21 cellular contexts compared by ENCODE assay signal in the genomic region with DNA sequence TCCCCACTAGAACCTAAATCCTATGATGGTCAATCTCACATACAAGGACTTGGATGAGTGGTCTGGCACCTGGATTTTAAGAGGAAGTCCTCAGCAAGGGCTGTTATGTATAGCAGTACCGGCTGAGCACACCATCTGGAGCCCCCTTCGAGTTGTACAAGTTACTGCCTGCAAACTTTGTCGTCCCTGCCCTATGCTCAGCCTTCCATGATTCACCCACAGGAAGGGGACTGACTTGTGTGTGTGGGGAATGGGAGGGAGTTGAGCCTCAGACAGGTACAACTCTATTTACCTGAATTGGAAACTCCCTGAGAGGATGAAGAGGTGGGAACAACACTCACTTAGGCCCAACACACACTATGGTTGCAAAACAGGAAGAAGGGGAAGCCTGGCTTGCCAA.
A peak's percentile ranks its signal among the peaks of the same experiment; 100 is the strongest.
DNase-seq lines count a peak whose midpoint lies in the region; ATAC-seq, FAIRE-seq and TF ChIP-seq lines count a peak whose summit lies in the region.
"Had no signal": no experiment of that assay in that cellular context is flagged by ENCODE, and none has a peak within 500 bp of the region (broad histone marks: within the 10 kb centered on the region; RNA-seq: fewer than 3 reads in every experiment).

No MANE protein-coding gene starts in this region.

- no peak overlapping the region for H2BK12ac ChIP-seq in trophoblast cell (ENCODE audit: low read length)

- H3K4me3 ChIP-seq in bronchial epithelial cell (ENCODE audit: low read depth, low read length), result no peak overlapping the region
- H3K4me3 ChIP-seq in trophoblast cell (ENCODE audit: low read depth, low read length), result no peak overlapping the region
- no peak overlapping the region for H3K4me3 ChIP-seq in pancreas
- H3K4me3 ChIP-seq: HAP-1 had no signal

- no CpG with 5 or more reads among the region's 3 CpGs for WGBS in trophoblast cell (ENCODE audit: extremely low coverage, insufficient coverage, insufficient read length)
- 83 to 84% methylated on average over 3 of the region's 3 CpGs for WGBS in pancreas, 2 donors

- intact Hi-C loops in pancreas (cut with DNase I), result loop anchor here in 1 of 3 donors (10.0 kb wide), 1 partner anchor 196 kb away; no protein-coding TSS in a partner anchor
- intact Hi-C loops in Right ventricle myocardium superior (cut with DNase I), result no loop called here

- no peak overlapping the region for H2AK5ac ChIP-seq in trophoblast cell (ENCODE audit: low read length)

- H3K4ac ChIP-seq in trophoblast cell (ENCODE audit: low read depth, low read length), result no peak overlapping the region

- no peak overlapping the region for H4K12ac ChIP-seq in trophoblast cell (ENCODE audit: low read depth, low read length)

- H3K23ac ChIP-seq in trophoblast cell (ENCODE audit: low read length), result no peak overlapping the region

- DNase-seq in NCI-H82 (lab: John Stamatoyannopoulos, UW), result peak; percentile 11
- no peak for DNase-seq in NCI-H82 treated with DMSO at 0.1 percent for 48 hours (lab: John Stamatoyannopoulos, UW; ENCODE audit: unreplicated experiment)
- DNase-seq in NCI-H524 (lab: John Stamatoyannopoulos, UW), result peak; percentile 87 to 93
- DNase-seq in bronchial epithelial cell (ENCODE audit: low read depth), result peak; percentile 75
- no peak for DNase-seq in trophoblast cell
- no peak for DNase-seq in pancreas
- no peak for DNase-seq in Right ventricle myocardium superior
- DNase-seq: Caco-2; CD4-positive, CD25-positive, alpha-beta regulatory T cell; CD8-positive, alpha-beta T cell; DMS53; DMS79 treated with DMSO at 0.1 percent for 48 hours; GF-D8; GOT3; HFFc6 had no signal

- peak overlapping the region; percentile 12 for H3K9ac ChIP-seq in trophoblast cell (ENCODE audit: low read length)

- no peaks in the 10 kb centered on the region for H3K79me1 ChIP-seq in trophoblast cell (ENCODE audit: low read length)

- no peak overlapping the region for H3K18ac ChIP-seq in trophoblast cell (ENCODE audit: low read length)

- H3K27me3 ChIP-seq in bronchial epithelial cell (ENCODE audit: control insufficient read depth, insufficient read depth, low read length) (no peaks in the 10 kb centered on the region), trophoblast cell (ENCODE audit: insufficient read depth, low read length) (no peaks in the 10 kb centered on the region), pancreas (no peaks in the 10 kb centered on the region)

- no peak overlapping the region for H4K91ac ChIP-seq in trophoblast cell (ENCODE audit: low read depth, low read length)

- no peak overlapping the region for H3K14ac ChIP-seq in trophoblast cell (ENCODE audit: low read length)

- TF ChIP-seq CTCF in bronchial epithelial cell (IDR thresholded peaks at IDR 0.05; ENCODE audit: insufficient read depth, low read length, severe bottlenecking) (no peak), pancreas (IDR thresholded peaks at IDR 0.05) (no peak)

- H3K36me3 ChIP-seq in bronchial epithelial cell (ENCODE audit: control insufficient read depth, insufficient read depth, low read length) (no peaks in the 10 kb centered on the region), trophoblast cell (ENCODE audit: control insufficient read depth in 1 of 2, insufficient read depth in 2 of 2, low read length in 2 of 2) (no peaks in the 10 kb centered on the region), pancreas (no peaks in the 10 kb centered on the region)
- H3K36me3 ChIP-seq: HAP-1 had no signal

- no peak overlapping the region for H2BK120ac ChIP-seq in trophoblast cell (ENCODE audit: insufficient read depth, low read length, poor library complexity)

- ATAC-seq in pancreas, result no peak
- no peak for ATAC-seq in Right ventricle myocardium superior (ENCODE audit: poor library complexity)
- no peak for ATAC-seq in HG03378 (IDR thresholded peaks at IDR 0.05; ENCODE audit: unreplicated experiment)
- ATAC-seq: CD8-positive, alpha-beta T cell had no signal

- no peak overlapping the region for H3K4me2 ChIP-seq in trophoblast cell (ENCODE audit: low read length)

- no peak overlapping the region for H2BK5ac ChIP-seq in trophoblast cell (ENCODE audit: low read depth, low read length, poor library complexity)

- H2AFZ ChIP-seq in trophoblast cell (ENCODE audit: insufficient read depth, low read length, poor library complexity), result no peak overlapping the region

- H3K9me3 ChIP-seq in trophoblast cell (ENCODE audit: insufficient read depth, low read depth, low read length) (peaks cover 3% of the 10 kb centered on the region), pancreas (no peaks in the 10 kb centered on the region)
- H3K9me3 ChIP-seq: Caco-2, HAP-1 had no signal

- no peak for FAIRE-seq in bronchial epithelial cell (lab: Jason Lieb, UNC)
- FAIRE-seq in pancreas (lab: Jason Lieb, UNC), result no peak
- FAIRE-seq: GM12891, GM18507, H54 had no signal

- H3K27ac ChIP-seq in trophoblast cell (ENCODE audit: low read depth, low read length), result no peak overlapping the region
- no peak overlapping the region for H3K27ac ChIP-seq in pancreas
- H3K27ac ChIP-seq: C4-2B had no signal

- no peaks in the 10 kb centered on the region for H3K4me1 ChIP-seq in trophoblast cell (ENCODE audit: control insufficient read depth in 1 of 2, insufficient read depth in 2 of 2, low read length in 2 of 2)
- peaks cover 0 to 5% (median 0%) of the 10 kb centered on the region in 3 donors for H3K4me1 ChIP-seq in pancreas
- H3K4me1 ChIP-seq: HAP-1 had no signal

- H4K8ac ChIP-seq in trophoblast cell (ENCODE audit: low read depth, low read length), result no peak overlapping the region

- no peaks in the 10 kb centered on the region for H3K79me2 ChIP-seq in trophoblast cell (ENCODE audit: control insufficient read depth, insufficient read depth, low read length, poor library complexity)

Comparison
In these comparisons a context has a peak if more than half of its experiments do, and no peak if none do; other contexts are left out.
1. DNase-seq: peak in NCI-H82 (single experiment), NCI-H524 (2 of 2) and bronchial epithelial cell (single experiment); none in NCI-H82 treated with DMSO at 0.1 percent for 48 hours (single experiment), trophoblast cell (0 of 2), pancreas (0 of 6) and Right ventricle myocardium superior (single experiment).